In genomic region chr1:31386576-31387243, GRCh38 we compare ENCODE assay signal across 5 cellular contexts. TPM values are rescaled to one million over a fixed set of nuclear protein-coding genes. Genes with fewer than 3 reads are reported as not detected.
"Had no signal": no experiment of that assay in that cellular context is flagged by ENCODE, and none has a peak within 500 bp of the region (broad histone marks: within the 10 kb centered on the region; RNA-seq: fewer than 3 reads in every experiment).

No MANE protein-coding gene starts in this region.

RNA-seq across cellular contexts. Expression of gene FABP3, which starts 13.8 kb away (rescaled TPM):
- total RNA-seq: MCF 10A, NCI-H460, OCI-LY7, PC-9, SK-MEL-5 had no signal
